In the genomic region with DNA sequence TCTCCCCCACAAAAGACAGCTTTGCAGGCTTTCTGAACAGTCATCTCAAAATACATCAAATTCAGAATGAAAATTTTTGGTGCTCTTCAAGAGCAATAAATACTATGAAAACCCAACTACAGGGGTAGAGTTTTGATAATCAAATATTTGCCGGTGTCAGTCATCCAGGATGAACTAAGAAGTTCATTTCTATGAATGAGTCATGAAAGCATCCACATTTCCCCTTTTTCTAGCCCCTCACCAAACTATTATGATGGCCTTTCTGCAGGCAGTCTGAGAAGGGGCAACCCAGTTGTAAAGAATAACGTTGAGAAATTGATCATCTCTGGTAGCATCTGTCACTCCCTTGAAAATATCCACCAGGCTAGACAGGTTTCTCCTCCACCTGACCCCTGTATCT, we compare ENCODE assay signal across 29 cellular contexts. TPM values are rescaled to one million over a fixed set of nuclear protein-coding genes. Genes with fewer than 3 reads are reported as not detected.
DNase-seq lines count a peak whose midpoint lies in the region; ATAC-seq, FAIRE-seq and TF ChIP-seq lines count a peak whose summit lies in the region.
"Had no signal": no experiment of that assay in that cellular context is flagged by ENCODE, and none has a peak within 500 bp of the region (broad histone marks: within the 10 kb centered on the region; RNA-seq: fewer than 3 reads in every experiment).

No MANE protein-coding gene starts in this region.

- no peaks in the 10 kb centered on the region for H4K20me1 ChIP-seq in GM12878 (ENCODE audit: control insufficient read depth, insufficient read depth)

- TF ChIP-seq CTCF in GM12878 (IDR thresholded peaks at IDR 0.05 in 2 of 3, conservative IDR thresholded peaks at IDR 0.05 in 1 of 3; ENCODE audit: control insufficient read depth in 2 of 3, extremely low read depth in 1 of 3, insufficient read depth in 1 of 3, low read depth in 3 of 3, low read length in 3 of 3): no peak

- no peak overlapping the region for H3K9ac ChIP-seq in GM12878 (ENCODE audit: control insufficient read depth, insufficient read depth, low read length)
- H3K9ac ChIP-seq: GM23248 had no signal

- H3K4me1 ChIP-seq in GM12878 (ENCODE audit: control insufficient read depth, insufficient read depth, low read length): peaks cover 28% of the 10 kb centered on the region

- no peaks in the 10 kb centered on the region for H3K27me3 ChIP-seq in GM12878 (replicated peaks in 1 of 2; ENCODE audit: control insufficient read depth in 2 of 2, insufficient read depth in 2 of 2, low read length in 1 of 2)
- H3K27me3 ChIP-seq: ascending aorta, suprapubic skin had no signal

- no peaks in the 10 kb centered on the region for H3K36me3 Mint-ChIP-seq in activated naive CD4-positive, alpha-beta T cell treated with anti-CD3 and anti-CD28 coated beads for 36 hours (ENCODE audit: low read depth)
- H3K36me3 Mint-ChIP-seq in IgD-negative memory B cell: no peaks in the 10 kb centered on the region
- no peaks in the 10 kb centered on the region for H3K36me3 Mint-ChIP-seq in stimulated activated memory B cell treated with anti-CD40 and anti-IgM and Interleukin-4, amounts not matched to agents 10 μg/mL and 1 μg/mL and 100 μg/mL, for 72 hours

- POLR2A ChIA-PET in GM12878 (lab: Charles Lee): no interaction called here

- no peak for TF ChIP-seq POLR2A in GM12878 (IDR thresholded peaks at IDR 0.05; ENCODE audit: low read depth, low read length)

- SMC1A ChIA-PET in GM12878 (lab: Charles Lee; ENCODE audit: uncharacterized antibody, unreplicated experiment): interaction anchor here (3.4 kb wide), 1 partner anchor 128 kb away, joined by 22 read pairs; no protein-coding TSS in a partner anchor

- no peak overlapping the region for H3K4me3 Mint-ChIP-seq in activated naive CD4-positive, alpha-beta T cell treated with anti-CD3 and anti-CD28 coated beads for 36 hours
- peak overlapping the region in 1 of 4 donors; percentile 70 for H3K4me3 Mint-ChIP-seq in IgD-negative memory B cell
- no peak overlapping the region for H3K4me3 Mint-ChIP-seq in stimulated activated memory B cell treated with anti-CD40 and anti-IgM and Interleukin-4, amounts not matched to agents 10 μg/mL and 1 μg/mL and 100 μg/mL, for 72 hours

- H3K27ac ChIP-seq in GM12878 (ENCODE audit: control insufficient read depth, insufficient read depth): 0 out of 2 replicates have a peak overlapping the region, but pooled peaks have one; percentile 4
- H3K27ac ChIP-seq: ascending aorta, GM23248, suprapubic skin had no signal

- CTCF ChIA-PET in activated naive CD4-positive, alpha-beta T cell treated with anti-CD3 and anti-CD28 coated beads for 36 hours (lab: Charles Lee): no interaction called here
- CTCF ChIA-PET in GM12878 (lab: Yijun Ruan, JAX): no interaction called here

- peaks cover 31% of the 10 kb centered on the region for H3K4me1 Mint-ChIP-seq in activated naive CD4-positive, alpha-beta T cell treated with anti-CD3 and anti-CD28 coated beads for 36 hours (ENCODE audit: low read depth)
- H3K4me1 Mint-ChIP-seq in IgD-negative memory B cell: peaks cover 18 to 23% (median 23%) of the 10 kb centered on the region in 3 donors
- H3K4me1 Mint-ChIP-seq in stimulated activated memory B cell treated with anti-CD40 and anti-IgM and Interleukin-4, amounts not matched to agents 10 μg/mL and 1 μg/mL and 100 μg/mL, for 72 hours: peaks cover 27% of the 10 kb centered on the region

- no peak overlapping the region for H3K4me3 ChIP-seq in GM12878
- H3K4me3 ChIP-seq: ascending aorta, GM23248, lung, suprapubic skin had no signal

- RAD21 ChIA-PET in GM12878 (lab: Charles Lee; ENCODE audit: unreplicated experiment): no interaction called here

- no peak for FAIRE-seq in GM12878 (lab: Jason Lieb, UNC)
- FAIRE-seq: D721Med, urothelium cell line had no signal

- no peak for TF ChIP-seq RAD21 in GM12878 (IDR thresholded peaks at IDR 0.05; ENCODE audit: insufficient read depth, low read depth, low read length)

- peak overlapping the region; percentile 35 for H3K27ac Mint-ChIP-seq in activated naive CD4-positive, alpha-beta T cell treated with anti-CD3 and anti-CD28 coated beads for 36 hours
- peak overlapping the region; percentile 32 to 81 (median 68) for H3K27ac Mint-ChIP-seq in IgD-negative memory B cell
- H3K27ac Mint-ChIP-seq in stimulated activated memory B cell treated with anti-CD40 and anti-IgM and Interleukin-4, amounts not matched to agents 10 μg/mL and 1 μg/mL and 100 μg/mL, for 72 hours: peak overlapping the region; percentile 89

- H3K79me2 ChIP-seq in GM12878 (ENCODE audit: control insufficient read depth, insufficient read depth, low read length): peaks cover 21% of the 10 kb centered on the region

- intact Hi-C loops in activated naive CD4-positive, alpha-beta T cell treated with anti-CD3 and anti-CD28 coated beads for 36 hours (cut with micrococcal nuclease): no loop called here
- intact Hi-C loops in GM12878 (cut with micrococcal nuclease; ENCODE audit: unreplicated experiment): no loop called here
- intact Hi-C loops in head of caudate nucleus (cut with DNase I): no loop called here

- no peaks in the 10 kb centered on the region for H3K9me3 Mint-ChIP-seq in activated naive CD4-positive, alpha-beta T cell treated with anti-CD3 and anti-CD28 coated beads for 36 hours
- H3K9me3 Mint-ChIP-seq in IgD-negative memory B cell: peaks cover 0 to 6% (median 1%) of the 10 kb centered on the region in 3 donors
- no peaks in the 10 kb centered on the region for H3K9me3 Mint-ChIP-seq in stimulated activated memory B cell treated with anti-CD40 and anti-IgM and Interleukin-4, amounts not matched to agents 10 μg/mL and 1 μg/mL and 100 μg/mL, for 72 hours

- H3K4me2 ChIP-seq in GM12878 (ENCODE audit: control insufficient read depth, insufficient read depth): no peak overlapping the region; the same call in 1 of the 2 replicates

- DNase-seq in activated naive CD4-positive, alpha-beta T cell treated with anti-CD3 and anti-CD28 coated beads for 36 hours: no peak
- no peak for DNase-seq in activated naive CD4-positive, alpha-beta T cell (lab: John Stamatoyannopoulos, UW)
- no peak for DNase-seq in GM12878 (ENCODE audit: low read depth, low spot score)
- DNase-seq in cortex of kidney (lab: John Stamatoyannopoulos, UW): no peak
- no peak for DNase-seq in left lobe of liver (ENCODE audit: low spot score)
- no peak for DNase-seq in head of caudate nucleus
- DNase-seq: activated naive CD4-positive, alpha-beta T cell treated with anti-CD3 and anti-CD28 coated beads, Interleukin-2, amount 50 U/mL, for 16 hours; central memory CD4-positive, alpha-beta T cell; GM23248; IMR-90; NCI-H1092 treated with DMSO at 0.1 percent for 48 hours; NCI-H1930; NCI-H2227 treated with DMSO at 0.1 percent for 48 hours; NCI-H748 treated with DMSO at 0.1 percent for 48 hours; T-helper 9 cell had no signal

- no peak for TF ChIP-seq EP300 in GM12878 (IDR thresholded peaks at IDR 0.05; ENCODE audit: borderline replicate concordance in 1 of 2, control insufficient read depth in 1 of 2, low read depth in 2 of 2, low read length in 2 of 2)

- ATAC-seq in GM12878 (no peak), left lobe of liver (no peak)
- ATAC-seq in stimulated activated memory B cell treated with anti-CD40 and anti-IgM and Interleukin-4, amounts not matched to agents 10 μg/mL and 1 μg/mL and 100 μg/mL, for 72 hours: no peak
- ATAC-seq: SK-N-SH treated with all-trans-retinoic acid at 6 μM for 48 hours had no signal

- BruUV-seq in GM12878 (replicated peaks; lab: Mats Ljungman, UMichigan): no TSS peak

- WGBS in GM12878 (ENCODE audit: insufficient coverage, insufficient replicate concordance, low lambda C conversion rate, missing lambda C conversion rate): 0% methylated on average over 2 of the region's 2 CpGs

- H2AFZ ChIP-seq in GM12878 (ENCODE audit: control insufficient read depth, low read depth, low read length): no peak overlapping the region
- H2AFZ ChIP-seq: GM23248 had no signal

- in situ Hi-C loops in GM12878 (cut with MboI): no loop called here

- H3K9me3 ChIP-seq in GM12878 (replicated peaks; ENCODE audit: control insufficient read depth, insufficient read depth, low read length): no peaks in the 10 kb centered on the region
- H3K9me3 ChIP-seq: ascending aorta, suprapubic skin had no signal

- H3K36me3 ChIP-seq in GM12878 (ENCODE audit: control insufficient read depth in 2 of 2, insufficient read depth in 2 of 2, low read length in 1 of 2): no peaks in the 10 kb centered on the region
- H3K36me3 ChIP-seq: ascending aorta, suprapubic skin had no signal

- no peaks in the 10 kb centered on the region for H3K27me3 Mint-ChIP-seq in activated naive CD4-positive, alpha-beta T cell treated with anti-CD3 and anti-CD28 coated beads for 36 hours (ENCODE audit: low read depth)
- no peaks in the 10 kb centered on the region for H3K27me3 Mint-ChIP-seq in IgD-negative memory B cell
- no peaks in the 10 kb centered on the region for H3K27me3 Mint-ChIP-seq in stimulated activated memory B cell treated with anti-CD40 and anti-IgM and Interleukin-4, amounts not matched to agents 10 μg/mL and 1 μg/mL and 100 μg/mL, for 72 hours

RNA-seq across cellular contexts. Expression of a gene that starts 3.1 kb away (rescaled TPM):
- total RNA-seq in activated naive CD4-positive, alpha-beta T cell treated with anti-CD3 and anti-CD28 coated beads for 36 hours: 10 to 100 TPM; 63.5 to 66.8 TPM
- polyA plus RNA-seq in IgD-negative memory B cell: 8.5 TPM
- total RNA-seq in GM12878 (2013; cell fraction: nucleolus; rRNA removed): 57.6 and 73.7 TPM in 2 replicates
- total RNA-seq in GM12878 (2014; rRNA removed): 16.8 and 18.6 TPM in 2 replicates
- total RNA-seq in GM12878 (2014; rRNA removed; fragmentation: Illumina TruSeq; extraction: Trizol): 17.3 and 18.9 TPM in 2 replicates
- total RNA-seq in GM12878 (2021): 46.2 and 51.1 TPM in 2 replicates
- 23.5 TPM for polyA plus RNA-seq in GM12878 (2011; ENCODE audit: low read depth)
- polyA plus RNA-seq in GM12878 (2011; rRNA removed): 26.7 and 44.0 TPM in 2 replicates
- 62.3 and 67.5 TPM in 2 replicates for polyA plus RNA-seq in GM12878 (2011; cell fraction: cytosol; rRNA removed)
- 231 and 303 TPM in 2 replicates for polyA plus RNA-seq in GM12878 (2011; cell fraction: nucleus; rRNA removed)
- polyA plus RNA-seq in GM12878 (2012): 37.8 and 45.9 TPM in 2 replicates
- polyA plus RNA-seq in GM12878 (2014; fragmentation: Illumina TruSeq; extraction: Trizol): 23.9 and 38.2 TPM in 2 replicates
- 10 to 100 TPM; 14.4 to 17.2 TPM for polyA plus RNA-seq in GM12878 (2014; fragmentation: Nextera tagmentation; extraction: Ambion mirVana)
- polyA plus RNA-seq in GM12878 (2014; rRNA removed): 47.6 and 57.2 TPM in 2 replicates
- 10 to 100 TPM; 32.4 to 33.5 TPM for polyA plus RNA-seq in GM12878 (2016; fragmentation: Nextera tagmentation; extraction: Ambion mirVana)
- 17.0 and 30.8 TPM in 2 replicates for polyA minus RNA-seq in GM12878 (2011; rRNA and poly(A)+ RNA removed)
- polyA minus RNA-seq in GM12878 (2011; cell fraction: cytosol; rRNA and poly(A)+ RNA removed): 13.1 and 14.0 TPM in 2 replicates
- polyA minus RNA-seq in GM12878 (2011; cell fraction: nucleus; rRNA and poly(A)+ RNA removed): 24.8 and 30.4 TPM in 2 replicates
- 4.0 TPM for total RNA-seq in left lobe of liver

RNA-seq across cellular contexts. Expression of a gene that starts 27.0 kb away (rescaled TPM):
- under 1 TPM in 1 of 2 experiments, not detected in 1; 0.05 TPM for total RNA-seq in activated naive CD4-positive, alpha-beta T cell treated with anti-CD3 and anti-CD28 coated beads for 36 hours
- not detected for polyA plus RNA-seq in IgD-negative memory B cell
- total RNA-seq in GM12878 (2013; cell fraction: nucleolus; rRNA removed): not detected in 2 replicates
- total RNA-seq in GM12878 (2014; rRNA removed): under 0.01 and 0.05 TPM in 2 replicates
- not detected in 2 replicates for total RNA-seq in GM12878 (2014; rRNA removed; fragmentation: Illumina TruSeq; extraction: Trizol)
- total RNA-seq in GM12878 (2021): not detected in 2 replicates
- polyA plus RNA-seq in GM12878 (2011; ENCODE audit: low read depth): 0.05 TPM
- not detected in 2 replicates for polyA plus RNA-seq in GM12878 (2011; rRNA removed)
- not detected in 2 replicates for polyA plus RNA-seq in GM12878 (2011; cell fraction: cytosol; rRNA removed)
- polyA plus RNA-seq in GM12878 (2011; cell fraction: nucleus; rRNA removed): not detected in 2 replicates
- polyA plus RNA-seq in GM12878 (2012): 0.03 and 0.07 TPM in 2 replicates
- polyA plus RNA-seq in GM12878 (2014; fragmentation: Illumina TruSeq; extraction: Trizol): not detected in 2 replicates
- polyA plus RNA-seq in GM12878 (2014; fragmentation: Nextera tagmentation; extraction: Ambion mirVana): not detected
- polyA plus RNA-seq in GM12878 (2014; rRNA removed): 0.04 TPM in 1 of 2 replicates, not detected in the other
- under 1 TPM in 1 of 2 experiments, not detected in 1; 0.05 TPM for polyA plus RNA-seq in GM12878 (2016; fragmentation: Nextera tagmentation; extraction: Ambion mirVana)
- not detected in 2 replicates for polyA minus RNA-seq in GM12878 (2011; rRNA and poly(A)+ RNA removed)
- polyA minus RNA-seq in GM12878 (2011; cell fraction: cytosol; rRNA and poly(A)+ RNA removed): not detected in 2 replicates
- not detected in 2 replicates for polyA minus RNA-seq in GM12878 (2011; cell fraction: nucleus; rRNA and poly(A)+ RNA removed)
- not detected for total RNA-seq in left lobe of liver
- total RNA-seq: ascending aorta, dermis microvascular lymphatic vessel endothelial cell, fibroblast of lung, GM23248, IMR-90, kidney epithelial cell, lung, omental fat pad, skeletal muscle tissue had no signal
- polyA plus RNA-seq: BJ, fibroblast of lung, GM23248, IMR-90 had no signal

RNA-seq across cellular contexts. Expression of a gene that starts 27.2 kb away (rescaled TPM):
- 100 to 1,000 TPM; 220 to 227 TPM for total RNA-seq in activated naive CD4-positive, alpha-beta T cell treated with anti-CD3 and anti-CD28 coated beads for 36 hours
- 350 TPM for polyA plus RNA-seq in IgD-negative memory B cell
- total RNA-seq in GM12878 (2013; cell fraction: nucleolus; rRNA removed): 13.4 and 18.0 TPM in 2 replicates
- total RNA-seq in GM12878 (2014; rRNA removed): 428 and 429 TPM in 2 replicates
- total RNA-seq in GM12878 (2014; rRNA removed; fragmentation: Illumina TruSeq; extraction: Trizol): 411 and 417 TPM in 2 replicates
- total RNA-seq in GM12878 (2021): 225 and 230 TPM in 2 replicates
- polyA plus RNA-seq in GM12878 (2011; ENCODE audit: low read depth): 395 TPM
- polyA plus RNA-seq in GM12878 (2011; rRNA removed): 441 and 556 TPM in 2 replicates
- polyA plus RNA-seq in GM12878 (2011; cell fraction: cytosol; rRNA removed): 578 and 762 TPM in 2 replicates
- 180 and 323 TPM in 2 replicates for polyA plus RNA-seq in GM12878 (2011; cell fraction: nucleus; rRNA removed)
- polyA plus RNA-seq in GM12878 (2012): 229 and 266 TPM in 2 replicates
- 492 and 609 TPM in 2 replicates for polyA plus RNA-seq in GM12878 (2014; fragmentation: Illumina TruSeq; extraction: Trizol)
- polyA plus RNA-seq in GM12878 (2014; fragmentation: Nextera tagmentation; extraction: Ambion mirVana): 1,000 to 10,000 TPM; 1,758 to 1,778 TPM
- 518 and 534 TPM in 2 replicates for polyA plus RNA-seq in GM12878 (2014; rRNA removed)
- polyA plus RNA-seq in GM12878 (2016; fragmentation: Nextera tagmentation; extraction: Ambion mirVana): 100 to 1,000 TPM; 590 to 634 TPM
- 138 and 182 TPM in 2 replicates for polyA minus RNA-seq in GM12878 (2011; rRNA and poly(A)+ RNA removed)
- polyA minus RNA-seq in GM12878 (2011; cell fraction: cytosol; rRNA and poly(A)+ RNA removed): 52.2 and 56.8 TPM in 2 replicates
- polyA minus RNA-seq in GM12878 (2011; cell fraction: nucleus; rRNA and poly(A)+ RNA removed): 25.5 and 34.1 TPM in 2 replicates
- total RNA-seq in left lobe of liver: 56.4 TPM

RNA-seq across cellular contexts. Expression of a gene that starts 32.5 kb away (rescaled TPM):
- total RNA-seq in activated naive CD4-positive, alpha-beta T cell treated with anti-CD3 and anti-CD28 coated beads for 36 hours: 10 to 100 TPM; 24.6 to 28.7 TPM
- 8.7 TPM for polyA plus RNA-seq in IgD-negative memory B cell
- total RNA-seq in GM12878 (2013; cell fraction: nucleolus; rRNA removed): 335 and 348 TPM in 2 replicates
- 32.9 and 34.3 TPM in 2 replicates for total RNA-seq in GM12878 (2014; rRNA removed)
- total RNA-seq in GM12878 (2014; rRNA removed; fragmentation: Illumina TruSeq; extraction: Trizol): 34.2 and 34.9 TPM in 2 replicates
- total RNA-seq in GM12878 (2021): 33.2 and 36.3 TPM in 2 replicates
- polyA plus RNA-seq in GM12878 (2011; ENCODE audit: low read depth): 28.7 TPM
- 94.4 and 94.8 TPM in 2 replicates for polyA plus RNA-seq in GM12878 (2011; rRNA removed)
- polyA plus RNA-seq in GM12878 (2011; cell fraction: cytosol; rRNA removed): 49.3 and 58.0 TPM in 2 replicates
- 161 and 175 TPM in 2 replicates for polyA plus RNA-seq in GM12878 (2011; cell fraction: nucleus; rRNA removed)
- polyA plus RNA-seq in GM12878 (2012): 35.6 and 42.7 TPM in 2 replicates
- 52.3 and 61.7 TPM in 2 replicates for polyA plus RNA-seq in GM12878 (2014; fragmentation: Illumina TruSeq; extraction: Trizol)
- 1 to 10 TPM; 4.7 to 4.8 TPM for polyA plus RNA-seq in GM12878 (2014; fragmentation: Nextera tagmentation; extraction: Ambion mirVana)
- polyA plus RNA-seq in GM12878 (2014; rRNA removed): 42.7 and 51.7 TPM in 2 replicates
- polyA plus RNA-seq in GM12878 (2016; fragmentation: Nextera tagmentation; extraction: Ambion mirVana): 10 to 100 TPM; 15.2 to 16.7 TPM
- 173 and 192 TPM in 2 replicates for polyA minus RNA-seq in GM12878 (2011; rRNA and poly(A)+ RNA removed)
- 38.4 and 38.6 TPM in 2 replicates for polyA minus RNA-seq in GM12878 (2011; cell fraction: cytosol; rRNA and poly(A)+ RNA removed)
- polyA minus RNA-seq in GM12878 (2011; cell fraction: nucleus; rRNA and poly(A)+ RNA removed): 137 and 166 TPM in 2 replicates
- 7.0 TPM for total RNA-seq in left lobe of liver

Comparison
In these comparisons a context has a peak if more than half of its experiments do, and no peak if none do; other contexts are left out.
1. H3K27ac Mint-ChIP-seq: peak in every context shown above with its lines; median percentile 89 in stimulated activated memory B cell treated with anti-CD40 and anti-IgM and Interleukin-4, amounts not matched to agents 10 μg/mL and 1 μg/mL and 100 μg/mL, for 72 hours; 68 in IgD-negative memory B cell; 35 in activated naive CD4-positive, alpha-beta T cell treated with anti-CD3 and anti-CD28 coated beads for 36 hours.